Comparison of ENCODE assay signal across 1 cellular context in genomic region chr1:61377242-61377958, GRCh38.
TF ChIP-seq lines count a peak whose summit lies in the region.

No MANE protein-coding gene starts in this region.

TF ChIP-seq in K562, 482 proteins besides CTCF, POLR2A, EP300 and RAD21 (continued from another document):
- TF ChIP-seq NKRF (IDR thresholded peaks at IDR 0.05; ENCODE audit: borderline replicate concordance) (no peak), DIDO1 (tag; IDR thresholded peaks at IDR 0.05; ENCODE audit: low read depth) (no peak), FOXP1 (CRISPR knock-in tag; IDR thresholded peaks at IDR 0.05) (no peak), ZBTB8A (IDR thresholded peaks at IDR 0.05; ENCODE audit: partially characterized antibody) (no peak), PKNOX1 (IDR thresholded peaks at IDR 0.05) (peak; percentile 44; the same call in 1 of the 2 replicates), MEF2A (IDR thresholded peaks at IDR 0.05; ENCODE audit: control insufficient read depth, low read depth, low read length) (no peak), GABPA (tag; conservative IDR thresholded peaks at IDR 0.05; ENCODE audit: low read depth) (no peak), HSF4 (CRISPR knock-in tag; IDR thresholded peaks at IDR 0.05; ENCODE audit: borderline replicate concordance) (no peak), ZNF217 (CRISPR knock-in tag; IDR thresholded peaks at IDR 0.05) (no peak), ZNF316 (IDR thresholded peaks at IDR 0.05) (peak; percentile 33; the same call in 1 of the 2 replicates), ZFP36 (IDR thresholded peaks at IDR 0.05; ENCODE audit: low read depth, low read length, partially characterized antibody) (no peak), ARID3A (IDR thresholded peaks at IDR 0.05; ENCODE audit: borderline replicate concordance, low read depth, low read length) (no peak), SMARCA4 (IDR thresholded peaks at IDR 0.05) (no peak), FOXO4 (CRISPR knock-in tag; IDR thresholded peaks at IDR 0.05) (no peak), KLF16 (IDR thresholded peaks at IDR 0.05) (no peak), MEIS2 (IDR thresholded peaks at IDR 0.05; ENCODE audit: partially characterized antibody) (peak; percentile 65), HEY1 (CRISPR knock-in tag; IDR thresholded peaks at IDR 0.05; ENCODE audit: borderline replicate concordance) (no peak), NRF1 (conservative IDR thresholded peaks at IDR 0.05 in 1 of 2, IDR thresholded peaks at IDR 0.05 in 1 of 2) (no peak), ZNF146 (CRISPR knock-in tag; IDR thresholded peaks at IDR 0.05; ENCODE audit: unreplicated experiment) (no peak), ATF2 (CRISPR knock-in tag; IDR thresholded peaks at IDR 0.05) (no peak), TCF3 (CRISPR knock-in tag; IDR thresholded peaks at IDR 0.05) (peak; percentile 48), GATAD2B (IDR thresholded peaks at IDR 0.05; ENCODE audit: borderline replicate concordance) (no peak), ARID1B (IDR thresholded peaks at IDR 0.05) (peak; percentile 42; the same call in 1 of the 2 replicates), ILK (tag; IDR thresholded peaks at IDR 0.05; ENCODE audit: borderline replicate concordance, low read depth) (no peak), ILF3 (IDR thresholded peaks at IDR 0.05; ENCODE audit: borderline replicate concordance) (no peak), PBX2 (CRISPR knock-in tag; IDR thresholded peaks at IDR 0.05; ENCODE audit: low read depth) (no peak), PBX2 (tag; conservative IDR thresholded peaks at IDR 0.05; ENCODE audit: low read depth) (peak; percentile 38), THRAP3 (IDR thresholded peaks at IDR 0.05; ENCODE audit: borderline replicate concordance) (no peak), HDAC3 (IDR thresholded peaks at IDR 0.05; ENCODE audit: borderline replicate concordance, partially characterized antibody) (no peak), SRSF7 (optimal IDR thresholded peaks at IDR 0.05; ENCODE audit: low read depth, low read length) (no peak), NUFIP1 (IDR thresholded peaks at IDR 0.05; ENCODE audit: partially characterized antibody) (no peak)
TF ChIP-seq in K562: peak in this region for 6.
